Comparison of ENCODE assay signal across 10 cellular contexts in genomic region chr5:64165160-64165499, GRCh38. TPM values are rescaled to one million over a fixed set of nuclear protein-coding genes. Genes with fewer than 3 reads are reported as not detected.
DNase-seq lines count a peak whose midpoint lies in the region; ATAC-seq lines count a peak whose summit lies in the region.
"Had no signal": no experiment of that assay in that cellular context is flagged by ENCODE, and none has a peak within 500 bp of the region (broad histone marks: within the 10 kb centered on the region; RNA-seq: fewer than 3 reads in every experiment).

No MANE protein-coding gene starts in this region.

- H3K4me3 Mint-ChIP-seq in activated naive CD8-positive, alpha-beta T cell treated with anti-CD3 and anti-CD28 coated beads for 36 hours: peak overlapping the region; percentile 22
- H3K4me3 Mint-ChIP-seq: activated CD8-positive, alpha-beta memory T cell treated with anti-CD3 and anti-CD28 coated beads, Interleukin-2, amount 10 ng/mL, durations not matched to agents 7 days and 5 days had no signal

- ATAC-seq in HG03469 (IDR thresholded peaks at IDR 0.05; ENCODE audit: unreplicated experiment): no peak
- no peak for ATAC-seq in HG02970 (IDR thresholded peaks at IDR 0.05; ENCODE audit: low FRiP score, unreplicated experiment)
- ATAC-seq: activated CD8-positive, alpha-beta memory T cell treated with anti-CD3 and anti-CD28 coated beads, Interleukin-2, amount 10 ng/mL, durations not matched to agents 7 days and 5 days had no signal

- H3K27me3 Mint-ChIP-seq in activated naive CD8-positive, alpha-beta T cell treated with anti-CD3 and anti-CD28 coated beads for 36 hours: peaks cover 35% of the 10 kb centered on the region

- H3K36me3 ChIP-seq in H7 (replicated peaks; ENCODE audit: control insufficient read depth, insufficient read depth, low read length): no peaks in the 10 kb centered on the region

- H3K27me3 ChIP-seq in H7 (ENCODE audit: control insufficient read depth, insufficient read depth, low read length): peaks cover 20% of the 10 kb centered on the region

- H3K9me3 Mint-ChIP-seq in activated naive CD8-positive, alpha-beta T cell treated with anti-CD3 and anti-CD28 coated beads for 36 hours: no peaks in the 10 kb centered on the region

- peaks cover 2% of the 10 kb centered on the region for H3K4me1 Mint-ChIP-seq in activated naive CD8-positive, alpha-beta T cell treated with anti-CD3 and anti-CD28 coated beads for 36 hours

- DNase-seq in H7 (no peak), putamen (ENCODE audit: low spot score) (peak; percentile 18), islet precursor cell (no peak), NCI-H1694 treated with DMSO at 0.1 percent for 48 hours (lab: John Stamatoyannopoulos, UW) (no peak)
- DNase-seq in activated naive CD8-positive, alpha-beta T cell treated with anti-CD3 and anti-CD28 coated beads for 36 hours: no peak
- DNase-seq: activated CD8-positive, alpha-beta memory T cell treated with anti-CD3 and anti-CD28 coated beads, Interleukin-2, amount 10 ng/mL, durations not matched to agents 7 days and 5 days; NCI-H524 treated with DMSO at 0.1 percent for 48 hours had no signal

- H3K27ac Mint-ChIP-seq in activated naive CD8-positive, alpha-beta T cell treated with anti-CD3 and anti-CD28 coated beads for 36 hours: no peak overlapping the region
- H3K27ac Mint-ChIP-seq: activated CD8-positive, alpha-beta memory T cell treated with anti-CD3 and anti-CD28 coated beads, Interleukin-2, amount 10 ng/mL, durations not matched to agents 7 days and 5 days had no signal

- no peaks in the 10 kb centered on the region for H3K36me3 Mint-ChIP-seq in activated naive CD8-positive, alpha-beta T cell treated with anti-CD3 and anti-CD28 coated beads for 36 hours

- H3K4me3 ChIP-seq in H7 (ENCODE audit: insufficient read depth, low read depth, low read length): peak overlapping the region; percentile 63
- peak overlapping the region; percentile 64 for H3K4me3 ChIP-seq in iPS-11a (ENCODE audit: low read depth, low read length)

RNA-seq across cellular contexts. Expression of gene RNF180, which starts 0.5 kb away (rescaled TPM):
- total RNA-seq in H7 (2014; rRNA removed; shearing (Covaris generic)): 1.2 and 1.8 TPM in 2 replicates
- total RNA-seq in activated naive CD8-positive, alpha-beta T cell treated with anti-CD3 and anti-CD28 coated beads for 36 hours: not detected
- total RNA-seq: activated CD8-positive, alpha-beta memory T cell treated with anti-CD3 and anti-CD28 coated beads, Interleukin-2, amount 10 ng/mL, durations not matched to agents 7 days and 5 days had no signal
